26 cellular contexts compared by ENCODE assay signal in the genomic region with DNA sequence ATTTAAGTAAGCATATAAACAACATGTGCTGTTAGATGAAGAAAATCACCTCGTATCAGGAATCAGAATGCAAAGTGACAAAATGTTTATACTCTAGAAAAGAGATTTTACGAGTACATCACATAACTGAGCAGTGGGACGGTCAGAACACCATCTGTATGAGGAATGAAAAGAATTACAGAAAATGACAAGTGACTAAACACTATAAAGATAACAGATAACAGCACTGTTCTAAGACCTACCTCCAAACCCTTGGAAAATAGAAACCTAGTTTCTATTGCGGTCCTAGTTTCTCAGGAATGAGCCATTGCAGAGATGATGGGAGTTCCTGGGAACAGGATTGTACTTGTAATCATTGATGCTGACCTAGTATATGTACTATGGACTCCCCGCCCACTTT.
"Had no signal": no experiment of that assay in that cellular context is flagged by ENCODE, and none has a peak within 500 bp of the region (broad histone marks: within the 10 kb centered on the region; RNA-seq: fewer than 3 reads in every experiment).

No MANE protein-coding gene starts in this region.

- H3K9me3 ChIP-seq: gastrocnemius medialis, heart left ventricle, left ventricle myocardium inferior, ovary, psoas muscle, transverse colon had no signal

- H3K27me3 ChIP-seq: cardiac muscle cell, gastrocnemius medialis, heart left ventricle, ovary, transverse colon had no signal

- H3K4me3 ChIP-seq: cardiac muscle cell, gastrocnemius medialis, heart left ventricle, left ventricle myocardium inferior, ovary, psoas muscle, skin epidermis, transverse colon had no signal

- DNase-seq: activated B cell treated with CpG ODN at 0.5 μM for 24 hours; activated CD4-positive, alpha-beta memory T cell treated with anti-CD3 and anti-CD28 coated beads, Interleukin-2, amount 10 ng/mL, durations not matched to agents 7 days and 5 days; activated CD4-positive, alpha-beta T cell treated with anti-CD3 and anti-CD28 coated beads for 48 hours; activated CD8-positive, alpha-beta memory T cell treated with anti-CD3 and anti-CD28 coated beads, Interleukin-2, amount 10 ng/mL, durations not matched to agents 7 days and 5 days; activated naive CD4-positive, alpha-beta T cell; activated naive CD8-positive, alpha-beta T cell treated with anti-CD3 and anti-CD28 coated beads for 36 hours; activated T-cell treated with anti-CD3 and anti-CD28 coated beads, Interleukin-2, amount 50 U/mL, for 1 hour; amygdala; effector memory CD8-positive, alpha-beta T cell; gastrocnemius medialis; heart left ventricle; immature natural killer cell; kidney glomerular epithelial cell; left ventricle myocardium inferior; mammary epithelial cell; naive thymus-derived CD8-positive, alpha-beta T cell; ovary; psoas muscle; right cardiac atrium; stimulated activated CD4-positive, alpha-beta T cell treated with anti-CD3 and anti-CD28 coated beads, Interleukin-15, amount 100 ng/mL, for 24 hours; stimulated activated CD4-positive, alpha-beta T cell treated with anti-CD3 and anti-CD28 coated beads, Interleukin-2, amount 100 ng/mL, for 48 hours; transverse colon had no signal

- ATAC-seq: activated CD8-positive, alpha-beta memory T cell treated with anti-CD3 and anti-CD28 coated beads, Interleukin-2, amount 10 ng/mL, durations not matched to agents 7 days and 5 days; activated T-helper 17 cell treated with anti-CD3 and anti-CD28 coated beads, Interleukin-2, amount 50 U/mL, for 72 hours; effector memory CD8-positive, alpha-beta T cell; gastrocnemius medialis; heart left ventricle; naive thymus-derived CD8-positive, alpha-beta T cell; psoas muscle; right cardiac atrium had no signal

- H3K27ac ChIP-seq: cardiac muscle cell, epithelial cell of prostate, gastrocnemius medialis, heart left ventricle, left ventricle myocardium inferior, ovary, psoas muscle, skin epidermis had no signal

- H3K36me3 ChIP-seq: cardiac muscle cell, gastrocnemius medialis, heart left ventricle, left ventricle myocardium inferior, ovary, transverse colon had no signal

- H3K4me1 ChIP-seq: gastrocnemius medialis, psoas muscle had no signal
